Comparison of ENCODE assay signal across 25 cellular contexts in the genomic region with DNA sequence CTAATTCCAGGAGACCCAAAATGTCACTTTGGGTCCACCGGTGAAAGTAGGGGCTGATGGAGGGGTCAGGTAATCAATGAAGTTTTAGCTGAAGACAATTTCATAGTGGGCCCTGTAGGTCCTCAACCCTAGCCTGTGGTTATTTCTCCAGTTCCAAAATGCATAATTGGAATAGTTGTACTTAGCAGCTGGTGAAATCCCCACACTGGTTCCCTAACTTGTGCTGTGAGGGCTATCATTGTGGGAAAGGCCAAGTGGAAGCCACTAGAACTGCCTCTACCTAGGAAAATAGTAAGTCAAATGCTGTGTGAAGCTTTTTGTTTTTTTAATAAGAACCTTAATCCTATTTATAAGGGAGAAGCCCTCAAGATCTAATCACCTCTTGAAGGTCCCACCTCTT.
"Had no signal": no experiment of that assay in that cellular context is flagged by ENCODE, and none has a peak within 500 bp of the region (broad histone marks: within the 10 kb centered on the region; RNA-seq: fewer than 3 reads in every experiment).

No MANE protein-coding gene starts in this region.

- H3K4me3 ChIP-seq: stomach, suprapubic skin, testis, thoracic aorta, thyroid gland, tibial artery, tibial nerve, transverse colon, upper lobe of left lung, upper lobe of right lung, uterus, vagina had no signal

- DNase-seq: stimulated activated CD4-positive, alpha-beta T cell treated with anti-CD3 and anti-CD28 coated beads, Interleukin-2, amount 100 ng/mL, for 48 hours; stimulated activated CD4-positive, alpha-beta T cell treated with anti-CD3 and anti-CD28 coated beads, Interleukin-4, amount 100 ng/mL, for 1 hour; stimulated activated CD4-positive, alpha-beta T cell treated with anti-CD3 and anti-CD28 coated beads, Interleukin-4, amount 100 ng/mL, for 24 hours; stimulated activated CD4-positive, alpha-beta T cell treated with anti-CD3 and anti-CD28 coated beads, Interleukin-4, amount 100 ng/mL, for 4 hours; stimulated activated CD8-positive, alpha-beta memory T cell treated with anti-CD3 and anti-CD28 coated beads, Interleukin-4, amount 100 ng/mL, for 48 hours; stimulated activated naive B cell treated with anti-CD40 and anti-IgM and Interleukin-4, amounts not matched to agents 10 μg/mL and 1 μg/mL and 100 μg/mL, for 72 hours; stimulated activated naive CD4-positive, alpha-beta T cell; stimulated activated naive CD4-positive, alpha-beta T cell treated with Interleukin-2 at 50 U/mL for 16 hours; stimulated activated naive CD8-positive, alpha-beta T cell treated with anti-CD3 and anti-CD28 coated beads, Interleukin-15, amount 100 ng/mL, for 72 hours; stimulated activated naive CD8-positive, alpha-beta T cell treated with anti-CD3 and anti-CD28 coated beads, Interleukin-15, Interleukin-2, amounts not matched to agents 100 U/mL and 50 U/mL, for 24 hours; stomach; substantia nigra; testis; thyroid gland; tibial artery; transverse colon; trophoblast cell; upper lobe of left lung; upper lobe of right lung; uterus had no signal

- H3K27ac ChIP-seq: stomach, suprapubic skin, testis, thoracic aorta, thyroid gland, tibial artery, tibial nerve, transverse colon, upper lobe of left lung, upper lobe of right lung, uterus, vagina had no signal

- H3K9me3 ChIP-seq: testis, thyroid gland, uterus, vagina had no signal

- H3K27me3 ChIP-seq: stomach, suprapubic skin, testis, thyroid gland, tibial artery, tibial nerve, transverse colon, upper lobe of left lung, upper lobe of right lung, uterus, vagina had no signal

- H3K4me1 ChIP-seq: stomach, suprapubic skin, testis, thyroid gland, tibial nerve, transverse colon, upper lobe of left lung, upper lobe of right lung, uterus, vagina had no signal

- ATAC-seq: stimulated activated memory B cell treated with anti-CD40 and anti-IgM and Interleukin-4, amounts not matched to agents 10 μg/mL and 1 μg/mL and 100 μg/mL, for 72 hours; stimulated activated naive B cell treated with anti-CD40 and anti-IgM and Interleukin-4, amounts not matched to agents 10 μg/mL and 1 μg/mL and 100 μg/mL, for 72 hours; stimulated activated naive CD8-positive, alpha-beta T cell treated with anti-CD3 and anti-CD28 coated beads, Interleukin-15, amount 100 ng/mL, for 72 hours; stimulated activated naive CD8-positive, alpha-beta T cell treated with anti-CD3 and anti-CD28 coated beads, Interleukin-15, Interleukin-2, amounts not matched to agents 100 U/mL and 50 U/mL, for 24 hours; upper lobe of right lung had no signal

- H3K36me3 ChIP-seq: stomach, suprapubic skin, thoracic aorta, thyroid gland, tibial artery, transverse colon, upper lobe of left lung, upper lobe of right lung, uterus, vagina had no signal
